8 cellular contexts compared by ENCODE assay signal in genomic region chr11:112453601-112454577, GRCh38.
DNase-seq lines count a peak whose midpoint lies in the region; ATAC-seq and TF ChIP-seq lines count a peak whose summit lies in the region.

No MANE protein-coding gene starts in this region.

- no peaks in the 10 kb centered on the region for H3K36me3 ChIP-seq in heart left ventricle

- H3K4me3 ChIP-seq in LNCaP clone FGC (ENCODE audit: low read depth, low read length) (no peak overlapping the region), heart left ventricle (no peak overlapping the region)

- H3K27ac ChIP-seq in heart left ventricle = no peak overlapping the region

- peaks cover 0 to 15% (median 0%) of the 10 kb centered on the region in 12 donors for H3K9me3 ChIP-seq in heart left ventricle

- TF ChIP-seq CTCF in LNCaP clone FGC (IDR thresholded peaks at IDR 0.05; ENCODE audit: control insufficient read depth, extremely low read depth, insufficient read depth) = peak; percentile 41
- TF ChIP-seq CTCF in heart left ventricle (IDR thresholded peaks at IDR 0.05) = peak; percentile 24 to 52 (median 32)

- intact Hi-C loops in heart left ventricle (cut with DNase I) = loop anchor here in 5 of 10 donors (2.0 to 10.0 kb wide), 3 partner anchors 159 to 169 kb away; no protein-coding TSS in a partner anchor

- peaks cover 0 to 3% (median 0%) of the 10 kb centered on the region in 12 donors for H3K4me1 ChIP-seq in heart left ventricle

- H3K27me3 ChIP-seq in heart left ventricle = no peaks in the 10 kb centered on the region

- DNase-seq in NCI-H748 (lab: John Stamatoyannopoulos, UW; ENCODE audit: unreplicated experiment) (peak; percentile 19), NCI-H748 treated with DMSO at 0.1 percent for 48 hours (lab: John Stamatoyannopoulos, UW) (no peak), LNCaP clone FGC (ENCODE audit: low read depth) (peak; percentile 27), heart left ventricle (peak in 2 of 5 donors; percentile 44 to 51)
- DNase-seq in activated CD8-positive, alpha-beta memory T cell treated with anti-CD3 and anti-CD28 coated beads, Interleukin-2, amount 50 U/mL, for 48 hours = peak; percentile 62
- DNase-seq in stimulated activated CD4-positive, alpha-beta T cell treated with anti-CD3 and anti-CD28 coated beads, Interleukin-4, amount 100 ng/mL, for 24 hours = peak; percentile 44

- ATAC-seq in heart left ventricle (peak in 3 of 4 donors; percentile 37 to 61 (median 48)), HG02973 (IDR thresholded peaks at IDR 0.05; ENCODE audit: unreplicated experiment) (no peak), GM19023 (IDR thresholded peaks at IDR 0.05; ENCODE audit: unreplicated experiment) (no peak)

- WGBS in heart left ventricle, 4 donors = 84 to 92% (median 86%) methylated on average over 4 of the region's 4 CpGs

- no peak for TF ChIP-seq POLR2A in heart left ventricle (IDR thresholded peaks at IDR 0.05)

Comparison
In these comparisons a context has a peak if more than half of its experiments do, and no peak if none do; other contexts are left out.
1. ATAC-seq: peak in heart left ventricle (3 of 4); none in HG02973 (single experiment) and GM19023 (single experiment).